In genomic region chr4:154344686-154345085, GRCh38 we compare ENCODE assay signal across 13 cellular contexts.
A peak's percentile ranks its signal among the peaks of the same experiment; 100 is the strongest.
DNase-seq lines count a peak whose midpoint lies in the region; ATAC-seq and TF ChIP-seq lines count a peak whose summit lies in the region.
"Had no signal": no experiment of that assay in that cellular context is flagged by ENCODE, and none has a peak within 500 bp of the region (broad histone marks: within the 10 kb centered on the region; RNA-seq: fewer than 3 reads in every experiment).

No MANE protein-coding gene starts in this region.

- H3K27me3 ChIP-seq in Karpas-422 (ENCODE audit: low read length) (peaks cover 3% of the 10 kb centered on the region; the same call in 1 of the 2 replicates), mesendoderm (ENCODE audit: insufficient read depth, low read length, poor library complexity) (no peaks in the 10 kb centered on the region), thyroid gland (no peaks in the 10 kb centered on the region)
- no peaks in the 10 kb centered on the region for H3K27me3 ChIP-seq in naive thymus-derived CD4-positive, alpha-beta T cell (ENCODE audit: control insufficient read depth in 2 of 2, insufficient read depth in 2 of 2, low read length in 2 of 2)

- no peaks in the 10 kb centered on the region for H3K79me1 ChIP-seq in mesendoderm (ENCODE audit: low read length)

- no peak overlapping the region for H3K18ac ChIP-seq in mesendoderm (ENCODE audit: low read length)

- H2AK5ac ChIP-seq in mesendoderm (ENCODE audit: low read length), result no peak overlapping the region

- H4K5ac ChIP-seq in mesendoderm (ENCODE audit: low read length), result no peak overlapping the region

- H3K36me3 Mint-ChIP-seq in naive thymus-derived CD4-positive, alpha-beta T cell, result no peaks in the 10 kb centered on the region
- no peaks in the 10 kb centered on the region for H3K36me3 Mint-ChIP-seq in CD14-positive monocyte

- no peak for TF ChIP-seq POLR2A in thyroid gland (IDR thresholded peaks at IDR 0.05)

- H3K27ac ChIP-seq in Karpas-422 (ENCODE audit: low read length) (no peak overlapping the region), mesendoderm (ENCODE audit: low read depth, low read length) (no peak overlapping the region), thyroid gland (no peak overlapping the region)
- no peak overlapping the region for H3K27ac ChIP-seq in naive thymus-derived CD4-positive, alpha-beta T cell (ENCODE audit: low read depth, low read length)
- H3K27ac ChIP-seq: HL-60 had no signal

- H3K4me3 Mint-ChIP-seq in naive thymus-derived CD4-positive, alpha-beta T cell, result no peak overlapping the region
- no peak overlapping the region for H3K4me3 Mint-ChIP-seq in CD14-positive monocyte
- H3K4me3 Mint-ChIP-seq: activated CD4-positive, alpha-beta T cell treated with anti-CD3 and anti-CD28 coated beads, Interleukin-2, amount 10 ng/mL, durations not matched to agents 7 days and 5 days had no signal

- WGBS in mesendoderm (ENCODE audit: extremely low coverage, insufficient coverage, low lambda C conversion rate), result no CpG with 5 or more reads among the region's 6 CpGs
- 78 to 83% methylated on average over 6 of the region's 6 CpGs for WGBS in thyroid gland, 2 donors

- no peak overlapping the region for H3K4me2 ChIP-seq in Karpas-422 (ENCODE audit: low read depth, low read length, poor library complexity, severe bottlenecking)
- H3K4me2 ChIP-seq in mesendoderm (ENCODE audit: low read length), result no peak overlapping the region

- H3K4me1 Mint-ChIP-seq in naive thymus-derived CD4-positive, alpha-beta T cell, result no peaks in the 10 kb centered on the region
- H3K4me1 Mint-ChIP-seq in CD14-positive monocyte, result no peaks in the 10 kb centered on the region

- H2BK120ac ChIP-seq in mesendoderm (ENCODE audit: low read depth, low read length), result no peak overlapping the region

- H3K56ac ChIP-seq in mesendoderm (ENCODE audit: low read length), result no peak overlapping the region

- H2BK15ac ChIP-seq in mesendoderm (replicated peaks; ENCODE audit: low read depth), result no peak overlapping the region

- no peak overlapping the region for H4K8ac ChIP-seq in mesendoderm (ENCODE audit: low read depth, low read length)

- POLR2A ChIA-PET in naive thymus-derived CD4-positive, alpha-beta T cell (lab: Charles Lee), result no interaction called here

- ATAC-seq in GM18517 (IDR thresholded peaks at IDR 0.05; ENCODE audit: unreplicated experiment) (peak; percentile 53), GM21786 (IDR thresholded peaks at IDR 0.05; ENCODE audit: unreplicated experiment) (peak; percentile 53)
- no peak for ATAC-seq in naive thymus-derived CD4-positive, alpha-beta T cell

- no peak overlapping the region for H2BK5ac ChIP-seq in mesendoderm (ENCODE audit: low read length)

- CTCF ChIA-PET in naive thymus-derived CD4-positive, alpha-beta T cell (lab: Charles Lee), result no interaction called here

- H3K36me3 ChIP-seq in Karpas-422 (ENCODE audit: insufficient read depth, low read length), result no peaks in the 10 kb centered on the region
- H3K36me3 ChIP-seq in mesendoderm (ENCODE audit: control insufficient read depth, insufficient read depth, low read length), result no peaks in the 10 kb centered on the region
- no peaks in the 10 kb centered on the region for H3K36me3 ChIP-seq in naive thymus-derived CD4-positive, alpha-beta T cell (ENCODE audit: control insufficient read depth in 2 of 3, insufficient read depth in 3 of 3, low read length in 3 of 3)
- H3K36me3 ChIP-seq in thyroid gland, result no peaks in the 10 kb centered on the region

- H3K9ac ChIP-seq in Karpas-422 (ENCODE audit: low read length) (no peak overlapping the region), mesendoderm (ENCODE audit: low read length) (no peak overlapping the region)

- intact Hi-C loops in naive thymus-derived CD4-positive, alpha-beta T cell (cut with micrococcal nuclease), result no loop called here
- intact Hi-C loops in thyroid gland (cut with DNase I), result no loop called here
- intact Hi-C loops in CD14-positive monocyte (cut with micrococcal nuclease), result no loop called here

- no peak overlapping the region for H3K23ac ChIP-seq in mesendoderm (ENCODE audit: low read length)

- TF ChIP-seq CTCF in thyroid gland (IDR thresholded peaks at IDR 0.05) (no peak), CD14-positive monocyte (IDR thresholded peaks at IDR 0.05) (no peak)

- peaks cover 5 to 25% (median 16%) of the 10 kb centered on the region in 5 donors for H3K27me3 Mint-ChIP-seq in naive thymus-derived CD4-positive, alpha-beta T cell
- peaks cover 0 to 3% (median 2%) of the 10 kb centered on the region in 3 donors for H3K27me3 Mint-ChIP-seq in CD14-positive monocyte (ENCODE audit: low read depth in 3 of 3)

- no peaks in the 10 kb centered on the region for H3K79me2 ChIP-seq in Karpas-422 (ENCODE audit: low read length)
- no peaks in the 10 kb centered on the region for H3K79me2 ChIP-seq in mesendoderm (ENCODE audit: control insufficient read depth, insufficient read depth, low read length)

- H3K4me1 ChIP-seq in Karpas-422 (ENCODE audit: low read length) (no peaks in the 10 kb centered on the region), mesendoderm (ENCODE audit: control insufficient read depth, low read depth, low read length) (no peaks in the 10 kb centered on the region), thyroid gland (no peaks in the 10 kb centered on the region)
- H3K4me1 ChIP-seq in naive thymus-derived CD4-positive, alpha-beta T cell (ENCODE audit: control insufficient read depth in 2 of 2, insufficient read depth in 2 of 2, low read length in 2 of 2), result no peaks in the 10 kb centered on the region

- no peaks in the 10 kb centered on the region for H3K9me3 Mint-ChIP-seq in naive thymus-derived CD4-positive, alpha-beta T cell
- H3K9me3 Mint-ChIP-seq in CD14-positive monocyte, result peaks cover 0 to 1% (median 0%) of the 10 kb centered on the region in 7 donors
- H3K9me3 Mint-ChIP-seq: activated CD4-positive, alpha-beta T cell treated with anti-CD3 and anti-CD28 coated beads, Interleukin-2, amount 10 ng/mL, durations not matched to agents 7 days and 5 days had no signal

- no peak overlapping the region for H2AFZ ChIP-seq in Karpas-422 (ENCODE audit: low read length)

- H3K27ac Mint-ChIP-seq in naive thymus-derived CD4-positive, alpha-beta T cell, result no peak overlapping the region
- peak overlapping the region in 1 of 7 donors; percentile 37 for H3K27ac Mint-ChIP-seq in CD14-positive monocyte
- H3K27ac Mint-ChIP-seq: activated CD4-positive, alpha-beta T cell treated with anti-CD3 and anti-CD28 coated beads, Interleukin-2, amount 10 ng/mL, durations not matched to agents 7 days and 5 days had no signal

- no peaks in the 10 kb centered on the region for H3K9me3 ChIP-seq in Karpas-422 (ENCODE audit: low read length)
- H3K9me3 ChIP-seq in naive thymus-derived CD4-positive, alpha-beta T cell (ENCODE audit: control insufficient read depth in 2 of 3, low read length in 3 of 3), result no peaks in the 10 kb centered on the region
- no peaks in the 10 kb centered on the region for H3K9me3 ChIP-seq in thyroid gland

- H3K4me3 ChIP-seq in Karpas-422 (ENCODE audit: low read length), result no peak overlapping the region
- H3K4me3 ChIP-seq in mesendoderm (ENCODE audit: low read length), result no peak overlapping the region
- no peak overlapping the region for H3K4me3 ChIP-seq in naive thymus-derived CD4-positive, alpha-beta T cell (ENCODE audit: low read length)
- H3K4me3 ChIP-seq in thyroid gland (replicated peaks in 1 of 3), result no peak overlapping the region

- no peaks in the 10 kb centered on the region for H4K20me1 ChIP-seq in Karpas-422 (ENCODE audit: insufficient read depth, low read depth, low read length)

- no peaks in the 10 kb centered on the region for H3K9me2 ChIP-seq in Karpas-422 (replicated peaks; ENCODE audit: insufficient read depth, low read length)

- H3K4ac ChIP-seq in mesendoderm (ENCODE audit: low read depth, low read length), result no peak overlapping the region

- DNase-seq in Karpas-422, result peak; percentile 54
- peak; percentile 70 for DNase-seq in mesendoderm
- no peak for DNase-seq in naive thymus-derived CD4-positive, alpha-beta T cell
- no peak for DNase-seq in thyroid gland
- DNase-seq in CD14-positive monocyte (ENCODE audit: low spot score), result no peak
- DNase-seq: activated CD4-positive, alpha-beta T cell treated with anti-CD3 and anti-CD28 coated beads, Interleukin-2, amount 10 ng/mL, durations not matched to agents 7 days and 5 days; DMS79; NCI-H2081; Right ventricle myocardium superior; stimulated activated CD4-positive, alpha-beta T cell treated with anti-CD3 and anti-CD28 coated beads, Interleukin-12 subunit alpha, Interleukin-12 subunit beta, amount 100 ng/mL, for 4 hours had no signal

Comparison
In these comparisons a context has a peak if more than half of its experiments do, and no peak if none do; other contexts are left out.
1. DNase-seq: peak in Karpas-422 (single experiment) and mesendoderm (single experiment); none in naive thymus-derived CD4-positive, alpha-beta T cell (0 of 9), thyroid gland (0 of 2) and CD14-positive monocyte (single experiment).